In the genomic region with DNA sequence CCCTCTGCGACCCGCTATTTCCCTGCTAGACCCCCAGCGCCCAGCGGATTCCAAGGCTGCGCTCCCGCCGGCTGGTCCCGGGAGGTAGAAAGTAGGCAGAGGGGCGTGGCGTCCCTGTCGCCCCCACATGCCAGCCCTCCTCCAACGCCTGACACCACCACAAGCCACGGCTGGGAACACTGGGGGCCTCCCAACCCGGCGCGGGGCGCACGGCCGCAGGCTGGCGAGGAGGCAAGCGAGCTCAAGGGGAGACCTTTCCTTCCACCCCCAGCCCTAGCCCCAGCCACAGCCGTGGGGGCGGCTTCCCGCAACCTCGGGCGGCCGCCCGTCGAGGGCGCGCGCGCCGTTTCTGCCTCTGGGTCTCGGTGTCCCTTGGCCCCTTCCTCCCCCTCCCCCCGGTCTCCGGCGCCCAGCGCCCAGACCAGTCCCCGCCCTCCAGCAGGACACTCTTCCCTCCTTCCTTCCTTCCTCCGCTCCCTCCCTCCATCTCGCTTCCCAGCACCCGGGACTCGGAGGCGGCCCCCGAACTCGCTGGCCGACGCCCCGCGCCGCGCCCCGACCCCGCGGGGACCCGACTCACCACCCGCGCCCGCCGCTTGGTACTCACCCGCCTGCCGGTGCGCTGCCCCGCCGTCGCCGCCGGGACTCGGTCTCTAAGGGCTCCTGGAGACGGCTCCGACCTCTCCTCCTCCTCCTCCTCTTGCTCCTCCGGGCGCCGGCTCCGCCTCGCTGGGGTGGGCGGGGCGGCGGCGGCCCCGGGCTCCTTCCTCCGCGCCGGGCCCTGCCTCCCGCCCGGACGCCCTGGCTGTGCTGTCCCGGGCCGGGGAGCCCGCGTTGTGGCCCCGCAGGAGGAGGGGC, we compare ENCODE assay signal across 8 cellular contexts. TPM values are rescaled to one million over a fixed set of nuclear protein-coding genes. Genes with fewer than 3 reads are reported as not detected.
DNase-seq lines count a peak whose midpoint lies in the region; ATAC-seq, FAIRE-seq and TF ChIP-seq lines count a peak whose summit lies in the region.

A gene (minus strand): TSS at position 731 of the 858 bp plus-strand sequence. CDS start 125,781 bp downstream, outside the sequence.

- intact Hi-C loops in gastrocnemius medialis (cut with DNase I; ENCODE audit: low total_unique reads): loop anchor here (2.0 to 10.0 kb wide), 4 partner anchors 66 to 399 kb away; a partner anchor contains a TSS

- in situ Hi-C loops in gastrocnemius medialis (cut with MboI; ENCODE audit: low sequenced_read_pairs in 4 of 4): no loop called here

- DNase-seq in ELR (ENCODE audit: low read depth): peak; percentile 86
- DNase-seq in HFF-Myc (ENCODE audit: extremely low read depth, low read depth): no peak
- peak; percentile 74 for DNase-seq in RWPE2 (ENCODE audit: low spot score)
- DNase-seq in bronchial epithelial cell (ENCODE audit: low read depth): peak; percentile 46
- peak; percentile 52 to 59 for DNase-seq in gastrocnemius medialis
- no peak for DNase-seq in NK-92 (lab: John Stamatoyannopoulos, UW; ENCODE audit: unreplicated experiment)
- DNase-seq in effector CD8-positive, alpha-beta T cell (lab: John Stamatoyannopoulos, UW): no peak

- peak; percentile 21 to 50 for TF ChIP-seq POLR2A in gastrocnemius medialis (IDR thresholded peaks at IDR 0.05)

- no peaks in the 10 kb centered on the region for H3K27me3 ChIP-seq in RWPE2 (ENCODE audit: insufficient read depth, poor library complexity, severe bottlenecking)
- H3K27me3 ChIP-seq in bronchial epithelial cell (ENCODE audit: control insufficient read depth, insufficient read depth, low read length): no peaks in the 10 kb centered on the region
- H3K27me3 ChIP-seq in gastrocnemius medialis: no peaks in the 10 kb centered on the region

- H3K27ac ChIP-seq in RWPE2 (ENCODE audit: poor library complexity, severe bottlenecking): peak within 1 kb of the TSS; percentile 90
- H3K27ac ChIP-seq in gastrocnemius medialis: peak within 1 kb of the TSS; percentile 77 to 86 (median 82)

- FAIRE-seq in bronchial epithelial cell (lab: Jason Lieb, UNC): no peak

- peaks cover 10% of the 10 kb centered on the region for H3K36me3 ChIP-seq in RWPE2 (ENCODE audit: low read depth)
- peaks cover 1% of the 10 kb centered on the region for H3K36me3 ChIP-seq in bronchial epithelial cell (ENCODE audit: control insufficient read depth, insufficient read depth, low read length)
- H3K36me3 ChIP-seq in gastrocnemius medialis: no peaks in the 10 kb centered on the region

- no peak for TF ChIP-seq CTCF in HFF-Myc (IDR thresholded peaks at IDR 0.05; ENCODE audit: low read depth, low read length, missing control alignments)
- no peak for TF ChIP-seq CTCF in RWPE2 (IDR thresholded peaks at IDR 0.05; ENCODE audit: poor library complexity, severe bottlenecking)
- no peak for TF ChIP-seq CTCF in bronchial epithelial cell (IDR thresholded peaks at IDR 0.05; ENCODE audit: insufficient read depth, low read length, severe bottlenecking)
- TF ChIP-seq CTCF in gastrocnemius medialis (IDR thresholded peaks at IDR 0.05 in 4 of 5, conservative IDR thresholded peaks at IDR 0.05 in 1 of 5): no peak

- H3K9me3 ChIP-seq in RWPE2 (ENCODE audit: severe bottlenecking) (no peaks in the 10 kb centered on the region), iPS-18c (ENCODE audit: control insufficient read depth, insufficient read depth, low read length) (no peaks in the 10 kb centered on the region), gastrocnemius medialis (no peaks in the 10 kb centered on the region)

- peak; percentile 77 for ATAC-seq in RWPE2 (ENCODE audit: low read depth)
- peak; percentile 76 to 77 for ATAC-seq in gastrocnemius medialis

- H3K4me3 ChIP-seq in HFF-Myc (replicated peaks; ENCODE audit: low read depth, low read length) (peak within 1 kb of the TSS; percentile 83), RWPE2 (ENCODE audit: severe bottlenecking) (peak within 1 kb of the TSS; percentile 76), bronchial epithelial cell (ENCODE audit: low read depth, low read length) (peak within 1 kb of the TSS; percentile 86), iPS-18c (ENCODE audit: insufficient read depth, low read depth, low read length) (peak within 1 kb of the TSS; percentile 79), gastrocnemius medialis (peak within 1 kb of the TSS; percentile 63 to 81 (median 77))

- peaks cover 21% of the 10 kb centered on the region for H3K4me1 ChIP-seq in RWPE2 (ENCODE audit: insufficient read depth, poor library complexity, severe bottlenecking)
- peaks cover 19 to 20% of the 10 kb centered on the region in 2 donors for H3K4me1 ChIP-seq in gastrocnemius medialis

RNA-seq across cellular contexts. Expression of the gene that starts here (rescaled TPM):
- total RNA-seq in bronchial epithelial cell (75.3 and 88.3 TPM in 2 replicates), gastrocnemius medialis (10 to 100 TPM; 17.9 to 24.5 (median 22.1) TPM)

Comparison
In these comparisons a context has a peak if more than half of its experiments do, and no peak if none do; other contexts are left out.
1. DNase-seq: peak in ELR (single experiment), RWPE2 (single experiment), bronchial epithelial cell (single experiment) and gastrocnemius medialis (2 of 2); none in HFF-Myc (single experiment), NK-92 (single experiment) and effector CD8-positive, alpha-beta T cell (single experiment).
2. Peak in every context shown above with its lines, with median percentiles within 50 percentile points of each other: H3K4me3 ChIP-seq.